Comparison of ENCODE assay signal across 1 cellular context in genomic region chr5:128083033-128083810, GRCh38.
TF ChIP-seq lines count a peak whose summit lies in the region.

Gene SLC12A2 (plus strand): TSS chr5:128083766. CDS start chr5:128083955, 189 bp downstream.

TF ChIP-seq in HEK293, 187 proteins besides CTCF, POLR2A, EP300 and RAD21 (continued from another document):
- TF ChIP-seq ZNF596 (tag by site-specific recombination; IDR thresholded peaks at IDR 0.05): 0 out of 2 replicates have a peak, but pooled peaks have one; percentile 32
- peak; percentile 97 for TF ChIP-seq GLIS2 (tag by site-specific recombination; IDR thresholded peaks at IDR 0.05)
- peak; percentile 83 for TF ChIP-seq ZNF513 (tag by site-specific recombination; IDR thresholded peaks at IDR 0.05)
- no peak for TF ChIP-seq PRDM1 (tag by site-specific recombination; IDR thresholded peaks at IDR 0.05)
- no peak for TF ChIP-seq REST (tag by site-specific recombination; IDR thresholded peaks at IDR 0.05)
- no peak for TF ChIP-seq ZNF792 (tag by site-specific recombination; IDR thresholded peaks at IDR 0.05)
- 0 out of 2 replicates have a peak, but pooled peaks have one; percentile 26 for TF ChIP-seq BCL11A (tag by site-specific recombination; IDR thresholded peaks at IDR 0.05; ENCODE audit: low read depth)
- no peak; the same call in 1 of the 2 replicates for TF ChIP-seq MZF1 (tag by site-specific recombination; IDR thresholded peaks at IDR 0.05; ENCODE audit: borderline replicate concordance)
- no peak for TF ChIP-seq AEBP2 (tag by site-specific recombination; IDR thresholded peaks at IDR 0.05; ENCODE audit: borderline replicate concordance)
- peak; percentile 77; the same call in 1 of the 2 replicates for TF ChIP-seq HOXD13 (CRISPR knock-in tag; IDR thresholded peaks at IDR 0.05; ENCODE audit: borderline replicate concordance)
- peak; percentile 48; the same call in 1 of the 2 replicates for TF ChIP-seq ZBTB44 (tag by site-specific recombination; IDR thresholded peaks at IDR 0.05)
- TF ChIP-seq ZNF221 (tag by site-specific recombination; IDR thresholded peaks at IDR 0.05; ENCODE audit: borderline replicate concordance): no peak
- TF ChIP-seq ZNF670 (tag by site-specific recombination; IDR thresholded peaks at IDR 0.05; ENCODE audit: low read depth): no peak
- TF ChIP-seq ZNF174 (tag by site-specific recombination; IDR thresholded peaks at IDR 0.05): no peak
- TF ChIP-seq ZNF2 (tag by site-specific recombination; IDR thresholded peaks at IDR 0.05): peak; percentile 97
- TF ChIP-seq ZNF660 (tag by site-specific recombination; IDR thresholded peaks at IDR 0.05): peak; percentile 23; the same call in 1 of the 2 replicates
- no peak for TF ChIP-seq ZNF571 (tag by site-specific recombination; IDR thresholded peaks at IDR 0.05)
- TF ChIP-seq ZFP41 (tag by site-specific recombination; IDR thresholded peaks at IDR 0.05; ENCODE audit: borderline replicate concordance): no peak
- TF ChIP-seq ZNF391 (tag by site-specific recombination; IDR thresholded peaks at IDR 0.05; ENCODE audit: borderline replicate concordance, low read depth): peak; percentile 86; the same call in 1 of the 2 replicates
- no peak for TF ChIP-seq SCRT2 (tag by site-specific recombination; IDR thresholded peaks at IDR 0.05)
- TF ChIP-seq TSHZ1 (tag by site-specific recombination; IDR thresholded peaks at IDR 0.05; ENCODE audit: borderline replicate concordance): no peak; the same call in 1 of the 2 replicates
- no peak for TF ChIP-seq PRDM2 (tag by site-specific recombination; IDR thresholded peaks at IDR 0.05; ENCODE audit: borderline replicate concordance)
- 0 out of 2 replicates have a peak, but pooled peaks have one; percentile 50 for TF ChIP-seq ZNF645 (tag by site-specific recombination; IDR thresholded peaks at IDR 0.05)
- no peak for TF ChIP-seq ZBTB49 (tag by site-specific recombination; IDR thresholded peaks at IDR 0.05; ENCODE audit: low read depth)
- no peak for TF ChIP-seq ZNF664 (tag by site-specific recombination; IDR thresholded peaks at IDR 0.05)
- TF ChIP-seq ZNF514 (tag by site-specific recombination; IDR thresholded peaks at IDR 0.05): no peak
- TF ChIP-seq MYNN (tag by site-specific recombination; IDR thresholded peaks at IDR 0.05; ENCODE audit: borderline replicate concordance): no peak
- no peak for TF ChIP-seq ZNF521 (tag by site-specific recombination; IDR thresholded peaks at IDR 0.05)
- no peak for TF ChIP-seq SALL2 (tag by site-specific recombination; IDR thresholded peaks at IDR 0.05; ENCODE audit: borderline replicate concordance)
- peak; percentile 38; the same call in 1 of the 2 replicates for TF ChIP-seq YY1 (tag by site-specific recombination; IDR thresholded peaks at IDR 0.05)
- TF ChIP-seq ZNF544 (tag by site-specific recombination; IDR thresholded peaks at IDR 0.05): no peak
